In the genomic region with DNA sequence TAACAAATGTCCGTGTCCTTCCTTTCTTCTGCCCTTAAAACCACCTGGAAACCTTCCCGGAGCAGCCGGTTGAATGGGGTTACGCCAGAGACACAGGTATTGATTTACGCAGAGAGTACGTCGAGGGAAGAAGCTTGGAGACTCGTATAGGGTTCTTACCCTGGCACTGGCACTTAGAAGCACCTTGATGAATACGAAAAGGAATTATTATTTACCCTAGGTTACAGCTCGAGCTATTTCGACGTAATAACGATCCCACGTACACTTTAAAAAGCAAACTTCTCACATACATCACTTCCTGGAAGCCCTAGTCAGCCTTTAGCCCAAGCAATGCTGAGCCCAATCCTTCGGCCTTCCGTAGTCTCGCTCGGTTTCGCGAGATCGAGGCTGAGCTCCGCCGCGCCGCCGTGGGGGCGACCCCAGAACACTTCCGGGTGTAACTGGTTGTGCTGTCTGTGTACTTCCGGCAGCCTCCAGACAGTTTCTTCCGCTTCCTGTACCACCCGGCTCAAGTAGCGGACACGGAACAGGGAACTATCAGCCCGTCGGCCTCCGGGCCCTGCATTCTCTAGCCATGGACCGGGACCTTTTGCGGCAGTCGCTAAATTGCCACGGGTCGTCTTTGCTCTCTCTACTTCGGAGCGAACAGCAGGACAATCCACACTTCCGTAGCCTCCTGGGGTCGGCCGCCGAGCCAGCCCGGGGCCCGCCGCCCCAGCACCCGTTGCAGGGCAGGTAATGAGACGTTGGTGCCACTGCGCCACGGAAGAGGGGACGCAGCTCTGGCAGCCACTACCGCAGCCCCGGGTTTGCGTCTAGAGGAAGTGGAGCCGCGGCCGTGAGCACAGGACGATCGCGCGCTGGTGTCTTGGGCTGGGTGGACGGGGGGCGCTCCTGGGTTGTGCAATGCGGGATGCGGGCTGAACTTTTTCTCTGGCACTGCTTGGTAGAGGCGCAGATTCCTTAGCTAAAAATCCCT, we compare ENCODE assay signal across 8 cellular contexts. TPM values are rescaled to one million over a fixed set of nuclear protein-coding genes. Genes with fewer than 3 reads are reported as not detected.
A peak's percentile ranks its signal among the peaks of the same experiment; 100 is the strongest.
DNase-seq lines count a peak whose midpoint lies in the region; ATAC-seq and FAIRE-seq lines count a peak whose summit lies in the region.

A gene with protein sequence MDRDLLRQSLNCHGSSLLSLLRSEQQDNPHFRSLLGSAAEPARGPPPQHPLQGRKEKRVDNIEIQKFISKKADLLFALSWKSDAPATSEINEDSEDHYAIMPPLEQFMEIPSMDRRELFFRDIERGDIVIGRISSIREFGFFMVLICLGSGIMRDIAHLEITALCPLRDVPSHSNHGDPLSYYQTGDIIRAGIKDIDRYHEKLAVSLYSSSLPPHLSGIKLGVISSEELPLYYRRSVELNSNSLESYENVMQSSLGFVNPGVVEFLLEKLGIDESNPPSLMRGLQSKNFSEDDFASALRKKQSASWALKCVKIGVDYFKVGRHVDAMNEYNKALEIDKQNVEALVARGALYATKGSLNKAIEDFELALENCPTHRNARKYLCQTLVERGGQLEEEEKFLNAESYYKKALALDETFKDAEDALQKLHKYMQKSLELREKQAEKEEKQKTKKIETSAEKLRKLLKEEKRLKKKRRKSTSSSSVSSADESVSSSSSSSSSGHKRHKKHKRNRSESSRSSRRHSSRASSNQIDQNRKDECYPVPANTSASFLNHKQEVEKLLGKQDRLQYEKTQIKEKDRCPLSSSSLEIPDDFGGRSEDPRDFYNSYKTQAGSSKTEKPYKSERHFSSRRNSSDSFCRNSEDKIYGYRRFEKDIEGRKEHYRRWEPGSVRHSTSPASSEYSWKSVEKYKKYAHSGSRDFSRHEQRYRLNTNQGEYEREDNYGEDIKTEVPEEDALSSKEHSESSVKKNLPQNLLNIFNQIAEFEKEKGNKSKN (plus strand): TSS at position 476 of the 979 bp plus-strand sequence. CDS start 99 bp downstream, at position 575.

- H3K27me3 ChIP-seq in BLaER1: no peaks in the 10 kb centered on the region

- H3K4me3 Mint-ChIP-seq in activated CD4-positive, alpha-beta T cell treated with anti-CD3 and anti-CD28 coated beads, Interleukin-2, amount 10 ng/mL, durations not matched to agents 24 days and 14 days: peak within 1 kb of the TSS; percentile 99

- peak within 1 kb of the TSS; percentile 93 for H3K27ac ChIP-seq in BLaER1

- peaks cover 14% of the 10 kb centered on the region for H3K9me3 Mint-ChIP-seq in activated CD4-positive, alpha-beta T cell treated with anti-CD3 and anti-CD28 coated beads, Interleukin-2, amount 10 ng/mL, durations not matched to agents 24 days and 14 days

- DNase-seq in GM19239 (ENCODE audit: insufficient read length, low spot score) (peak; percentile 83), NCI-H526 (lab: John Stamatoyannopoulos, UW) (peak; percentile 90 to 94), dedifferentiated amniotic fluid mesenchymal stem cell (ENCODE audit: extremely low spot score) (peak; percentile 94), left kidney (ENCODE audit: low read depth, low spot score) (peak; percentile 97)
- DNase-seq in activated CD4-positive, alpha-beta T cell treated with anti-CD3 and anti-CD28 coated beads, Interleukin-2, amount 10 ng/mL, durations not matched to agents 24 days and 14 days: peak; percentile 98
- DNase-seq in stimulated activated CD4-positive, alpha-beta T cell treated with anti-CD3 and anti-CD28 coated beads, Interleukin-2, amount 100 ng/mL, for 24 hours: peak; percentile 92 to 95

- intact Hi-C loops in activated CD4-positive, alpha-beta T cell treated with anti-CD3 and anti-CD28 coated beads, Interleukin-2, amount 10 ng/mL, durations not matched to agents 24 days and 14 days (cut with micrococcal nuclease): loop anchor here (1.0 to 10.0 kb wide), 7 partner anchors 22 to 1257 kb away; a partner anchor contains a TSS

- H3K4me3 ChIP-seq in BLaER1: peak within 1 kb of the TSS; percentile 83

- peak; percentile 97 for FAIRE-seq in GM19239 (lab: Jason Lieb, UNC)

- H3K4me1 Mint-ChIP-seq in activated CD4-positive, alpha-beta T cell treated with anti-CD3 and anti-CD28 coated beads, Interleukin-2, amount 10 ng/mL, durations not matched to agents 24 days and 14 days: peaks cover 20% of the 10 kb centered on the region

- no peaks in the 10 kb centered on the region for H3K9me3 ChIP-seq in BLaER1

- H3K4me1 ChIP-seq in BLaER1: peaks cover 17% of the 10 kb centered on the region

- peaks cover 32% of the 10 kb centered on the region for H3K36me3 ChIP-seq in BLaER1

- no peaks in the 10 kb centered on the region for H4K20me1 ChIP-seq in BLaER1

- H3K4me2 ChIP-seq in BLaER1: peak within 1 kb of the TSS; percentile 83

- H3K27ac Mint-ChIP-seq in activated CD4-positive, alpha-beta T cell treated with anti-CD3 and anti-CD28 coated beads, Interleukin-2, amount 10 ng/mL, durations not matched to agents 24 days and 14 days: peak within 1 kb of the TSS; percentile 96

- ATAC-seq in HG03457 (IDR thresholded peaks at IDR 0.05; ENCODE audit: unreplicated experiment): peak; percentile 95

- peak within 1 kb of the TSS; percentile 90 for H3K9ac ChIP-seq in BLaER1

- H3K36me3 Mint-ChIP-seq in activated CD4-positive, alpha-beta T cell treated with anti-CD3 and anti-CD28 coated beads, Interleukin-2, amount 10 ng/mL, durations not matched to agents 24 days and 14 days (ENCODE audit: low read depth): peaks cover 44% of the 10 kb centered on the region

- H3K27me3 Mint-ChIP-seq in activated CD4-positive, alpha-beta T cell treated with anti-CD3 and anti-CD28 coated beads, Interleukin-2, amount 10 ng/mL, durations not matched to agents 24 days and 14 days: peaks cover 13% of the 10 kb centered on the region

RNA-seq across cellular contexts. Expression of the gene that starts here (rescaled TPM):
- 42.6 and 46.4 TPM in 2 replicates for total RNA-seq in activated CD4-positive, alpha-beta T cell treated with anti-CD3 and anti-CD28 coated beads, Interleukin-2, amount 10 ng/mL, durations not matched to agents 24 days and 14 days

Comparison
In these comparisons a context has a peak if more than half of its experiments do, and no peak if none do; other contexts are left out.
1. Peak in every context shown above with its lines: DNase-seq, ATAC-seq, H3K4me3 ChIP-seq and H3K27ac ChIP-seq.